In the genomic region with DNA sequence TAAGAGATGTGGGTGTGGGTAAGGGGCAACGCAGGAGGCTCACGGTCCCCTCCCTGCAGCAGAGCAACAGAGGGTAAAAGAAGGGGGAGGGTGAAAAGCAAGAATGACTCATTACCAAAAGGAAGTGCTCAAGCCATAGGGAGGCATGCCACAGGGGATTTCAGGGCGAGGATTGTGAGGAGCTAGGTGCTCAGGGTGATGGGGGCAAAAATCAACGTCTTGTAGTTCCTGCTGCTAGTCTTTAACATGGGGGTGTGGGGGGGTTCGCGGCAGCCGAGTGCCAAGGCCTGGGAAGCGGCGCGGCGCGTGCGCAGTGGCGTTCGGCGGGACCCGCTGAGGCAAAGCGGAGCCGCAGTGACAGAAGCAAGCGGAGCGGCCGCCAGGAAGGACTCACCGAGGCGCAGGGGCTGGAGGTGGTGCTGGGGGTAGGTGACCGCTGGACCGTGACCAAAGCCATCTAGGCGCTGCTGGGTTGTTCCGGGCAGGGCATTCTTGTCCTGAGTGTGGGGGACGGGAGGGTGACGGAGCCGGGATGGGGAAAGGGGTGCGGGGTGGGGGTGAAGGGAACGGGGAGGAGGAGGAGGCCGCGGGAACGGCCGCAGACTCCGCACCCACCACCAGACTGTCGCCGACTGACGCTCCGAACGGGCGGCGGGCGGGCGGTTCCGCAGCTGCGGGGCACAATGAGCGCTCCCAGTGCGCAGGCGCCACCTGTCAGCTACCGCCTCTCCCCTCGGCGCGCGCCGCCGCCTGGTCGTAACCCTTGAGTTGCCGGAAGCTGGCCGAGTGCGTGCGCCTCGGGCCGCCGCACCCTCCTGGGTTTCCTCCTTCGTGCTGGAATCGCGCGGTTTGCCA, we compare ENCODE assay signal across 1 cellular context.
A peak's percentile ranks its signal among the peaks of the same experiment; 100 is the strongest.
TF ChIP-seq lines count a peak whose summit lies in the region.

Gene SSH2, minus strand, starts transcription at position 685 of the 855 bp plus-strand sequence. Its CDS starts 228 bp downstream, at position 457.

TF ChIP-seq in HEK293, 187 proteins besides CTCF, POLR2A, EP300 and RAD21 (continued from another document and continues in another):
- TF ChIP-seq ZXDB (tag by site-specific recombination; IDR thresholded peaks at IDR 0.05) (peak; percentile 90), ZNF660 (tag by site-specific recombination; IDR thresholded peaks at IDR 0.05) (no peak), ZNF610 (tag by site-specific recombination; IDR thresholded peaks at IDR 0.05; ENCODE audit: borderline replicate concordance) (peak; percentile 94; the same call in 1 of the 2 replicates), ZNF335 (tag by site-specific recombination; conservative IDR thresholded peaks at IDR 0.05) (peak; percentile 83), ZNF621 (tag by site-specific recombination; IDR thresholded peaks at IDR 0.05) (no peak), ZNF24 (tag by site-specific recombination; IDR thresholded peaks at IDR 0.05) (peak; percentile 88), ZNF184 (tag by site-specific recombination; IDR thresholded peaks at IDR 0.05) (no peak), SP2 (tag by site-specific recombination; IDR thresholded peaks at IDR 0.05) (peak; percentile 62), ZNF600 (tag by site-specific recombination; IDR thresholded peaks at IDR 0.05) (peak; percentile 89), ZNF138 (tag by site-specific recombination; IDR thresholded peaks at IDR 0.05; ENCODE audit: borderline replicate concordance) (no peak), KLF16 (tag by site-specific recombination; IDR thresholded peaks at IDR 0.05) (peak; percentile 57; the same call in 1 of the 2 replicates), GLIS2 (tag by site-specific recombination; IDR thresholded peaks at IDR 0.05) (peak; percentile 98), ZNF830 (tag by site-specific recombination; IDR thresholded peaks at IDR 0.05; ENCODE audit: low read depth) (no peak), ZBTB8A (tag by site-specific recombination; IDR thresholded peaks at IDR 0.05) (peak; percentile 70), ZNF121 (tag by site-specific recombination; IDR thresholded peaks at IDR 0.05) (no peak), ZBTB7A (tag by site-specific recombination; IDR thresholded peaks at IDR 0.05; ENCODE audit: low read depth) (0 out of 2 replicates have a peak, but pooled peaks have one; percentile 29), KLF7 (tag by site-specific recombination; IDR thresholded peaks at IDR 0.05; ENCODE audit: borderline replicate concordance) (peak; percentile 35; the same call in 1 of the 2 replicates), ZNF366 (tag by site-specific recombination; conservative IDR thresholded peaks at IDR 0.05) (peak; percentile 62; the same call in 1 of the 2 replicates), ZNF2 (tag by site-specific recombination; IDR thresholded peaks at IDR 0.05) (peak; percentile 81; the same call in 1 of the 2 replicates), GLIS1 (tag by site-specific recombination; IDR thresholded peaks at IDR 0.05) (peak; percentile 61), ZNF555 (tag by site-specific recombination; conservative IDR thresholded peaks at IDR 0.05) (no peak), ZNF529 (tag by site-specific recombination; IDR thresholded peaks at IDR 0.05; ENCODE audit: insufficient replicate concordance) (no peak), ZIC2 (tag by site-specific recombination; IDR thresholded peaks at IDR 0.05) (peak; percentile 59), ZNF391 (tag by site-specific recombination; IDR thresholded peaks at IDR 0.05; ENCODE audit: borderline replicate concordance, low read depth) (peak; percentile 63; the same call in 1 of the 2 replicates), PATZ1 (tag by site-specific recombination; IDR thresholded peaks at IDR 0.05) (peak; percentile 100), ZNF629 (tag by site-specific recombination; IDR thresholded peaks at IDR 0.05) (peak; percentile 62), ZNF558 (tag by site-specific recombination; IDR thresholded peaks at IDR 0.05) (no peak), SP7 (tag by site-specific recombination; IDR thresholded peaks at IDR 0.05) (peak; percentile 69), ZBTB17 (tag by site-specific recombination; IDR thresholded peaks at IDR 0.05) (peak; percentile 91), EGR2 (tag by site-specific recombination; IDR thresholded peaks at IDR 0.05; ENCODE audit: low read depth) (0 out of 2 replicates have a peak, but pooled peaks have one; percentile 81), ZSCAN5A (tag by site-specific recombination; IDR thresholded peaks at IDR 0.05) (peak; percentile 48; the same call in 1 of the 2 replicates), BCL11B (tag by site-specific recombination; IDR thresholded peaks at IDR 0.05; ENCODE audit: low read depth) (peak; percentile 10; the same call in 1 of the 2 replicates), ZBTB21 (tag by site-specific recombination; IDR thresholded peaks at IDR 0.05) (peak; percentile 9; the same call in 1 of the 2 replicates), ZNF501 (tag by site-specific recombination; IDR thresholded peaks at IDR 0.05) (peak; percentile 84; the same call in 1 of the 2 replicates), ZNF133 (tag by site-specific recombination; IDR thresholded peaks at IDR 0.05) (no peak)
- TF ChIP-seq, protein P1, sequence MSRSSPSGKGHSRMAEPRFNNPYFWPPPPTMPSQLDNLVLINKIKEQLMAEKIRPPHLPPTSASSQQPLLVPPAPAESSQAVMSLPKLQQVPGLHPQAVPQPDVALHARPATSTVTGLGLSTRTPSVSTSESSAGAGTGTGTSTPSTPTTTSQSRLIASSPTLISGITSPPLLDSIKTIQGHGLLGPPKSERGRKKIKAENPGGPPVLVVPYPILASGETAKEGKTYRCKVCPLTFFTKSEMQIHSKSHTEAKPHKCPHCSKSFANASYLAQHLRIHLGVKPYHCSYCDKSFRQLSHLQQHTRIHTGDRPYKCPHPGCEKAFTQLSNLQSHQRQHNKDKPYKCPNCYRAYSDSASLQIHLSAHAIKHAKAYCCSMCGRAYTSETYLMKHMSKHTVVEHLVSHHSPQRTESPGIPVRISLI (tag by site-specific recombination; IDR thresholded peaks at IDR 0.05): peak; percentile 78; the same call in 1 of the 2 replicates
- TF ChIP-seq, protein P2, sequence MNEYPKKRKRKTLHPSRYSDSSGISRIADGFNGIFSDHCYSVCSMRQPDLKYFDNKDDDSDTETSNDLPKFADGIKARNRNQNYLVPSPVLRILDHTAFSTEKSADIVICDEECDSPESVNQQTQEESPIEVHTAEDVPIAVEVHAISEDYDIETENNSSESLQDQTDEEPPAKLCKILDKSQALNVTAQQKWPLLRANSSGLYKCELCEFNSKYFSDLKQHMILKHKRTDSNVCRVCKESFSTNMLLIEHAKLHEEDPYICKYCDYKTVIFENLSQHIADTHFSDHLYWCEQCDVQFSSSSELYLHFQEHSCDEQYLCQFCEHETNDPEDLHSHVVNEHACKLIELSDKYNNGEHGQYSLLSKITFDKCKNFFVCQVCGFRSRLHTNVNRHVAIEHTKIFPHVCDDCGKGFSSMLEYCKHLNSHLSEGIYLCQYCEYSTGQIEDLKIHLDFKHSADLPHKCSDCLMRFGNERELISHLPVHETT (tag by site-specific recombination; IDR thresholded peaks at IDR 0.05): peak; percentile 79
- TF ChIP-seq, protein P3, sequence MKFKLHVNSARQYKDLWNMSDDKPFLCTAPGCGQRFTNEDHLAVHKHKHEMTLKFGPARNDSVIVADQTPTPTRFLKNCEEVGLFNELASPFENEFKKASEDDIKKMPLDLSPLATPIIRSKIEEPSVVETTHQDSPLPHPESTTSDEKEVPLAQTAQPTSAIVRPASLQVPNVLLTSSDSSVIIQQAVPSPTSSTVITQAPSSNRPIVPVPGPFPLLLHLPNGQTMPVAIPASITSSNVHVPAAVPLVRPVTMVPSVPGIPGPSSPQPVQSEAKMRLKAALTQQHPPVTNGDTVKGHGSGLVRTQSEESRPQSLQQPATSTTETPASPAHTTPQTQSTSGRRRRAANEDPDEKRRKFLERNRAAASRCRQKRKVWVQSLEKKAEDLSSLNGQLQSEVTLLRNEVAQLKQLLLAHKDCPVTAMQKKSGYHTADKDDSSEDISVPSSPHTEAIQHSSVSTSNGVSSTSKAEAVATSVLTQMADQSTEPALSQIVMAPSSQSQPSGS (tag by site-specific recombination; IDR thresholded peaks at IDR 0.05; ENCODE audit: low read depth): peak; percentile 29; the same call in 1 of the 2 replicates
- TF ChIP-seq, protein P4, sequence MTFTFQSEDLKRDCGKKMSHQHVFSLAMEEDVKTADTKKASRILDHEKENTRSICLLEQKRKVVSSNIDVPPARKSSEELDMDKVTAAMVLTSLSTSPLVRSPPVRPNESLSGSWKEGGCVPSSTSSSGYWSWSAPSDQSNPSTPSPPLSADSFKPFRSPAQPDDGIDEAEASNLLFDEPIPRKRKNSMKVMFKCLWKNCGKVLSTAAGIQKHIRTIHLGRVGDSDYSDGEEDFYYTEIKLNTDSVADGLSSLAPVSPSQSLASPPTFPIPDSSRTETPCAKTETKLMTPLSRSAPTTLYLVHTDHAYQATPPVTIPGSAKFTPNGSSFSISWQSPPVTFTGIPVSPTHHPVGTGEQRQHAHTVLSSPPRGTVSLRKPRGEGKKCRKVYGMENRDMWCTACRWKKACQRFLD (tag by site-specific recombination; IDR thresholded peaks at IDR 0.05): no peak
- TF ChIP-seq, protein P5, sequence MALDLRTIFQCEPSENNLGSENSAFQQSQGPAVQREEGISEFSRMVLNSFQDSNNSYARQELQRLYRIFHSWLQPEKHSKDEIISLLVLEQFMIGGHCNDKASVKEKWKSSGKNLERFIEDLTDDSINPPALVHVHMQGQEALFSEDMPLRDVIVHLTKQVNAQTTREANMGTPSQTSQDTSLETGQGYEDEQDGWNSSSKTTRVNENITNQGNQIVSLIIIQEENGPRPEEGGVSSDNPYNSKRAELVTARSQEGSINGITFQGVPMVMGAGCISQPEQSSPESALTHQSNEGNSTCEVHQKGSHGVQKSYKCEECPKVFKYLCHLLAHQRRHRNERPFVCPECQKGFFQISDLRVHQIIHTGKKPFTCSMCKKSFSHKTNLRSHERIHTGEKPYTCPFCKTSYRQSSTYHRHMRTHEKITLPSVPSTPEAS (tag by site-specific recombination; IDR thresholded peaks at IDR 0.05): peak; percentile 78
- TF ChIP-seq, protein P6, sequence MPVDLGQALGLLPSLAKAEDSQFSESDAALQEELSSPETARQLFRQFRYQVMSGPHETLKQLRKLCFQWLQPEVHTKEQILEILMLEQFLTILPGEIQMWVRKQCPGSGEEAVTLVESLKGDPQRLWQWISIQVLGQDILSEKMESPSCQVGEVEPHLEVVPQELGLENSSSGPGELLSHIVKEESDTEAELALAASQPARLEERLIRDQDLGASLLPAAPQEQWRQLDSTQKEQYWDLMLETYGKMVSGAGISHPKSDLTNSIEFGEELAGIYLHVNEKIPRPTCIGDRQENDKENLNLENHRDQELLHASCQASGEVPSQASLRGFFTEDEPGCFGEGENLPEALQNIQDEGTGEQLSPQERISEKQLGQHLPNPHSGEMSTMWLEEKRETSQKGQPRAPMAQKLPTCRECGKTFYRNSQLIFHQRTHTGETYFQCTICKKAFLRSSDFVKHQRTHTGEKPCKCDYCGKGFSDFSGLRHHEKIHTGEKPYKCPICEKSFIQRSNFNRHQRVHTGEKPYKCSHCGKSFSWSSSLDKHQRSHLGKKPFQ (tag by site-specific recombination; IDR thresholded peaks at IDR 0.05): 0 out of 2 replicates have a peak, but pooled peaks have one; percentile 39
- TF ChIP-seq, protein P7, sequence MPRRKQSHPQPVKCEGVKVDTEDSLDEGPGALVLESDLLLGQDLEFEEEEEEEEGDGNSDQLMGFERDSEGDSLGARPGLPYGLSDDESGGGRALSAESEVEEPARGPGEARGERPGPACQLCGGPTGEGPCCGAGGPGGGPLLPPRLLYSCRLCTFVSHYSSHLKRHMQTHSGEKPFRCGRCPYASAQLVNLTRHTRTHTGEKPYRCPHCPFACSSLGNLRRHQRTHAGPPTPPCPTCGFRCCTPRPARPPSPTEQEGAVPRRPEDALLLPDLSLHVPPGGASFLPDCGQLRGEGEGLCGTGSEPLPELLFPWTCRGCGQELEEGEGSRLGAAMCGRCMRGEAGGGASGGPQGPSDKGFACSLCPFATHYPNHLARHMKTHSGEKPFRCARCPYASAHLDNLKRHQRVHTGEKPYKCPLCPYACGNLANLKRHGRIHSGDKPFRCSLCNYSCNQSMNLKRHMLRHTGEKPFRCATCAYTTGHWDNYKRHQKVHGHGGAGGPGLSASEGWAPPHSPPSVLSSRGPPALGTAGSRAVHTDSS (tag by site-specific recombination; IDR thresholded peaks at IDR 0.05): no peak
- TF ChIP-seq, protein P8, sequence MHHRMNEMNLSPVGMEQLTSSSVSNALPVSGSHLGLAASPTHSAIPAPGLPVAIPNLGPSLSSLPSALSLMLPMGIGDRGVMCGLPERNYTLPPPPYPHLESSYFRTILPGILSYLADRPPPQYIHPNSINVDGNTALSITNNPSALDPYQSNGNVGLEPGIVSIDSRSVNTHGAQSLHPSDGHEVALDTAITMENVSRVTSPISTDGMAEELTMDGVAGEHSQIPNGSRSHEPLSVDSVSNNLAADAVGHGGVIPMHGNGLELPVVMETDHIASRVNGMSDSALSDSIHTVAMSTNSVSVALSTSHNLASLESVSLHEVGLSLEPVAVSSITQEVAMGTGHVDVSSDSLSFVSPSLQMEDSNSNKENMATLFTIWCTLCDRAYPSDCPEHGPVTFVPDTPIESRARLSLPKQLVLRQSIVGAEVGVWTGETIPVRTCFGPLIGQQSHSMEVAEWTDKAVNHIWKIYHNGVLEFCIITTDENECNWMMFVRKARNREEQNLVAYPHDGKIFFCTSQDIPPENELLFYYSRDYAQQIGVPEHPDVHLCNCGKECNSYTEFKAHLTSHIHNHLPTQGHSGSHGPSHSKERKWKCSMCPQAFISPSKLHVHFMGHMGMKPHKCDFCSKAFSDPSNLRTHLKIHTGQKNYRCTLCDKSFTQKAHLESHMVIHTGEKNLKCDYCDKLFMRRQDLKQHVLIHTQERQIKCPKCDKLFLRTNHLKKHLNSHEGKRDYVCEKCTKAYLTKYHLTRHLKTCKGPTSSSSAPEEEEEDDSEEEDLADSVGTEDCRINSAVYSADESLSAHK (tag by site-specific recombination; IDR thresholded peaks at IDR 0.05): peak; percentile 5; the same call in 1 of the 2 replicates
